Comparison of ENCODE assay signal across 23 cellular contexts in genomic region chr1:240613353-240614142, GRCh38. TPM values are rescaled to one million over a fixed set of nuclear protein-coding genes. Genes with fewer than 3 reads are reported as not detected.
DNase-seq lines count a peak whose midpoint lies in the region; ATAC-seq and TF ChIP-seq lines count a peak whose summit lies in the region.
"Had no signal": no experiment of that assay in that cellular context is flagged by ENCODE, and none has a peak within 500 bp of the region (broad histone marks: within the 10 kb centered on the region; RNA-seq: fewer than 3 reads in every experiment).

No MANE protein-coding gene starts in this region.

- H3K27ac ChIP-seq in foreskin keratinocyte, result no peak overlapping the region
- H3K27ac ChIP-seq: neutrophil had no signal

- peaks cover 26% of the 10 kb centered on the region for H3K27me3 ChIP-seq in foreskin keratinocyte

- POLR2A ChIA-PET in activated naive CD8-positive, alpha-beta T cell treated with anti-CD3 and anti-CD28 coated beads, Interleukin-2, amount 10 ng/mL, durations not matched to agents 7 days and 5 days (lab: Charles Lee), result interaction anchor here (1.0 kb wide), 1 partner anchor 74 kb away, joined by 4 read pairs; no protein-coding TSS in a partner anchor

- peaks cover 63% of the 10 kb centered on the region for H3K27me3 Mint-ChIP-seq in activated naive CD8-positive, alpha-beta T cell treated with anti-CD3 and anti-CD28 coated beads, Interleukin-2, amount 10 ng/mL, durations not matched to agents 7 days and 5 days
- H3K27me3 Mint-ChIP-seq in activated naive CD8-positive, alpha-beta T cell treated with anti-CD3 and anti-CD28 coated beads, Interleukin-2, amount 50 U/mL, for 24 hours, result peaks cover 45% of the 10 kb centered on the region
- peaks cover 1% of the 10 kb centered on the region for H3K27me3 Mint-ChIP-seq in glutamatergic neuron (ENCODE audit: unreplicated experiment)

- DNase-seq in activated naive CD8-positive, alpha-beta T cell treated with anti-CD3 and anti-CD28 coated beads, Interleukin-2, amount 10 ng/mL, durations not matched to agents 7 days and 5 days, result no peak
- DNase-seq in activated naive CD8-positive, alpha-beta T cell treated with anti-CD3 and anti-CD28 coated beads, Interleukin-2, amount 50 U/mL, for 24 hours, result no peak
- DNase-seq in NCI-H226, result peak; percentile 3
- DNase-seq in glomerular visceral epithelial cell (ENCODE audit: extremely low spot score), result peak; percentile 20
- no peak for DNase-seq in GM19240 (ENCODE audit: insufficient read length, low spot score)
- DNase-seq in foreskin keratinocyte, result no peak
- DNase-seq in glutamatergic neuron, result no peak
- DNase-seq: AML-193; DMS 273 treated with DMSO at 0.1 percent for 48 hours; heart left ventricle; islet precursor cell; NCI-H2029; NCI-H510A; right cardiac atrium; stimulated activated CD4-positive, alpha-beta T cell treated with anti-CD3 and anti-CD28 coated beads, Interleukin-1b, Interleukin-23, amount 100 ng/mL, for 48 hours; substantia nigra had no signal

- no peaks in the 10 kb centered on the region for H3K4me1 ChIP-seq in foreskin keratinocyte

- H3K4me1 Mint-ChIP-seq in activated naive CD8-positive, alpha-beta T cell treated with anti-CD3 and anti-CD28 coated beads, Interleukin-2, amount 10 ng/mL, durations not matched to agents 7 days and 5 days, result peaks cover 23% of the 10 kb centered on the region
- peaks cover 25% of the 10 kb centered on the region for H3K4me1 Mint-ChIP-seq in activated naive CD8-positive, alpha-beta T cell treated with anti-CD3 and anti-CD28 coated beads, Interleukin-2, amount 50 U/mL, for 24 hours
- peaks cover 53% of the 10 kb centered on the region for H3K4me1 Mint-ChIP-seq in glutamatergic neuron (ENCODE audit: low read depth, unreplicated experiment)

- peak; percentile 41 for ATAC-seq in activated naive CD8-positive, alpha-beta T cell treated with anti-CD3 and anti-CD28 coated beads, Interleukin-2, amount 10 ng/mL, durations not matched to agents 7 days and 5 days (ENCODE audit: low read depth)
- ATAC-seq in activated naive CD8-positive, alpha-beta T cell treated with anti-CD3 and anti-CD28 coated beads, Interleukin-2, amount 50 U/mL, for 24 hours, result no peak
- ATAC-seq in foreskin keratinocyte, result no peak
- ATAC-seq: esophagus mucosa, HCT116, heart left ventricle, right cardiac atrium had no signal

- H3K4me3 Mint-ChIP-seq in activated naive CD8-positive, alpha-beta T cell treated with anti-CD3 and anti-CD28 coated beads, Interleukin-2, amount 10 ng/mL, durations not matched to agents 7 days and 5 days, result peak overlapping the region; percentile 51
- no peak overlapping the region for H3K4me3 Mint-ChIP-seq in activated naive CD8-positive, alpha-beta T cell treated with anti-CD3 and anti-CD28 coated beads, Interleukin-2, amount 50 U/mL, for 24 hours
- no peak overlapping the region for H3K4me3 Mint-ChIP-seq in glutamatergic neuron (ENCODE audit: unreplicated experiment)
- H3K4me3 Mint-ChIP-seq: memory B cell had no signal

- TF ChIP-seq CTCF in foreskin keratinocyte (conservative IDR thresholded peaks at IDR 0.05), result no peak
- TF ChIP-seq CTCF in glutamatergic neuron (IDR thresholded peaks at IDR 0.05; ENCODE audit: partially characterized antibody, unreplicated experiment), result no peak

- no peaks in the 10 kb centered on the region for H3K36me3 Mint-ChIP-seq in activated naive CD8-positive, alpha-beta T cell treated with anti-CD3 and anti-CD28 coated beads, Interleukin-2, amount 10 ng/mL, durations not matched to agents 7 days and 5 days
- no peaks in the 10 kb centered on the region for H3K36me3 Mint-ChIP-seq in activated naive CD8-positive, alpha-beta T cell treated with anti-CD3 and anti-CD28 coated beads, Interleukin-2, amount 50 U/mL, for 24 hours (ENCODE audit: low read depth)
- no peaks in the 10 kb centered on the region for H3K36me3 Mint-ChIP-seq in glutamatergic neuron (ENCODE audit: unreplicated experiment)
- H3K36me3 Mint-ChIP-seq: memory B cell had no signal

- peaks cover 1% of the 10 kb centered on the region for H3K9me3 Mint-ChIP-seq in activated naive CD8-positive, alpha-beta T cell treated with anti-CD3 and anti-CD28 coated beads, Interleukin-2, amount 10 ng/mL, durations not matched to agents 7 days and 5 days
- no peaks in the 10 kb centered on the region for H3K9me3 Mint-ChIP-seq in activated naive CD8-positive, alpha-beta T cell treated with anti-CD3 and anti-CD28 coated beads, Interleukin-2, amount 50 U/mL, for 24 hours
- H3K9me3 Mint-ChIP-seq in glutamatergic neuron (ENCODE audit: unreplicated experiment), result no peaks in the 10 kb centered on the region
- H3K9me3 Mint-ChIP-seq: activated naive CD4-positive, alpha-beta T cell treated with anti-CD3 and anti-CD28 coated beads, Interleukin-2, amount 50 U/mL, for 72 hours; memory B cell had no signal

- no peak overlapping the region for H3K27ac Mint-ChIP-seq in activated naive CD8-positive, alpha-beta T cell treated with anti-CD3 and anti-CD28 coated beads, Interleukin-2, amount 10 ng/mL, durations not matched to agents 7 days and 5 days
- H3K27ac Mint-ChIP-seq in activated naive CD8-positive, alpha-beta T cell treated with anti-CD3 and anti-CD28 coated beads, Interleukin-2, amount 50 U/mL, for 24 hours, result no peak overlapping the region
- H3K27ac Mint-ChIP-seq in glutamatergic neuron (ENCODE audit: unreplicated experiment), result no peak overlapping the region
- H3K27ac Mint-ChIP-seq: activated naive CD4-positive, alpha-beta T cell treated with anti-CD3 and anti-CD28 coated beads, Interleukin-2, amount 50 U/mL, for 72 hours; memory B cell had no signal

RNA-seq across cellular contexts. Expression of gene GREM2, which starts 1.6 kb away (rescaled TPM):
- not detected for total RNA-seq in activated naive CD8-positive, alpha-beta T cell treated with anti-CD3 and anti-CD28 coated beads, Interleukin-2, amount 10 ng/mL, durations not matched to agents 7 days and 5 days
- total RNA-seq in foreskin keratinocyte (not detected in 2 replicates), glutamatergic neuron (ENCODE audit: unreplicated experiment) (3.7 TPM)
- not detected in 2 replicates for polyA plus RNA-seq in foreskin keratinocyte
- total RNA-seq: bronchial epithelial cell, dermis microvascular lymphatic vessel endothelial cell had no signal
- polyA plus RNA-seq: heart left ventricle had no signal

Comparison
In these comparisons a context has a peak if more than half of its experiments do, and no peak if none do; other contexts are left out.
1. DNase-seq: peak in NCI-H226 (single experiment) and glomerular visceral epithelial cell (single experiment); none in activated naive CD8-positive, alpha-beta T cell treated with anti-CD3 and anti-CD28 coated beads, Interleukin-2, amount 10 ng/mL, durations not matched to agents 7 days and 5 days (single experiment), activated naive CD8-positive, alpha-beta T cell treated with anti-CD3 and anti-CD28 coated beads, Interleukin-2, amount 50 U/mL, for 24 hours (single experiment), GM19240 (single experiment), foreskin keratinocyte (0 of 2) and glutamatergic neuron (single experiment).